Comparison of ENCODE assay signal across 1 cellular context in the genomic region with DNA sequence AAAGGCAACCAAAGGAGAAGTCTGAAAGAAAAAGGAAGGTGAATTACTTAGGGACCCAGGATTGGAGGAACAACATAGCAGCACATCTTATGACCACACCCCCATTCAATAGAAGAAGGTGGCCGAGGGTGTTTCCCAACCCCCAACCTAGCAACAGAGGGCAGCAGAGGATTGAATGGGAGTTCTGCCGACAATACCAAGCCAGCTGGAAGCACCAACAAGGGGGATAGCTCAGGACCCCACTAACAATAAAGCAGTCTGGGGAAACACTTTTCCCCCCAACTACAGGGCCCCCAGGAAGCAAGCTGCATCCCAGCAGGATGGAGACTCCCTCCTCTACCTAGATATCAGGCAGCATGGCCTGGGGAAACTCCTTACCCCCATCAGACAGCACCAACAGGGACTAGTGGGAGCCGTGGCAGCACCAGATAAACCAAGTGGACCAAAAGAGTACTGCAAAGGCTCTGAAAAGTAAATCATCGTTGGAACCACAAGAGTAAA.
A peak's percentile ranks its signal among the peaks of the same experiment; 100 is the strongest.
TF ChIP-seq lines count a peak whose summit lies in the region.

No MANE protein-coding gene starts in this region.

TF ChIP-seq in HepG2, 621 proteins besides CTCF, POLR2A, EP300 and RAD21 (continued from another document):
- TF ChIP-seq CEBPG (CRISPR knock-in tag; IDR thresholded peaks at IDR 0.05) = 0 out of 2 replicates have a peak, but pooled peaks have one; percentile 13
- 0 out of 2 replicates have a peak, but pooled peaks have one; percentile 44 for TF ChIP-seq ZNF740 (CRISPR knock-in tag; IDR thresholded peaks at IDR 0.05)
- TF ChIP-seq NFATC3 (CRISPR knock-in tag; IDR thresholded peaks at IDR 0.05) = no peak
- TF ChIP-seq SMC3 (IDR thresholded peaks at IDR 0.05; ENCODE audit: low read length) = peak; percentile 87
- TF ChIP-seq HMGXB4 (CRISPR knock-in tag; IDR thresholded peaks at IDR 0.05; ENCODE audit: borderline replicate concordance in 1 of 2, low read depth in 1 of 2) = peak in 1 of 2 experiments; percentile 62; a peak in 1 of 4 replicates
- no peak for TF ChIP-seq EEA1 (CRISPR knock-in tag; IDR thresholded peaks at IDR 0.05; ENCODE audit: borderline replicate concordance)
- TF ChIP-seq TEAD3 (CRISPR knock-in tag; optimal IDR thresholded peaks at IDR 0.05; ENCODE audit: borderline replicate concordance) = peak; percentile 15
- no peak for TF ChIP-seq ZNF124 (CRISPR knock-in tag; IDR thresholded peaks at IDR 0.05)
- TF ChIP-seq XRCC5 (optimal IDR thresholded peaks at IDR 0.05; ENCODE audit: low read length) = peak; percentile 38
- no peak for TF ChIP-seq PTBP1 (IDR thresholded peaks at IDR 0.05; ENCODE audit: low read depth, low read length, poor library complexity, severe bottlenecking)
- no peak for TF ChIP-seq NR2C2 (CRISPR knock-in tag; IDR thresholded peaks at IDR 0.05; ENCODE audit: borderline replicate concordance)
- TF ChIP-seq MXD3 (CRISPR knock-in tag; IDR thresholded peaks at IDR 0.05) = no peak
- no peak for TF ChIP-seq ELF4 (CRISPR knock-in tag; IDR thresholded peaks at IDR 0.05; ENCODE audit: borderline replicate concordance)
- TF ChIP-seq SAP130 (CRISPR knock-in tag; IDR thresholded peaks at IDR 0.05; ENCODE audit: low read depth) = peak; percentile 41; the same call in 1 of the 2 replicates
- TF ChIP-seq ZNF780A (CRISPR knock-in tag; IDR thresholded peaks at IDR 0.05) = no peak
- TF ChIP-seq ATF6 (CRISPR knock-in tag; conservative IDR thresholded peaks at IDR 0.05) = no peak
- no peak for TF ChIP-seq ZFAT (CRISPR knock-in tag; conservative IDR thresholded peaks at IDR 0.05)
- no peak for TF ChIP-seq ZNF572 (CRISPR knock-in tag; IDR thresholded peaks at IDR 0.05)
- TF ChIP-seq ZMYM4 (CRISPR knock-in tag; IDR thresholded peaks at IDR 0.05) = peak; percentile 49
- no peak for TF ChIP-seq HOMEZ (CRISPR knock-in tag; IDR thresholded peaks at IDR 0.05; ENCODE audit: low read depth)
- peak; percentile 38; the same call in 1 of the 2 replicates for TF ChIP-seq IRF2 (CRISPR knock-in tag; IDR thresholded peaks at IDR 0.05)
- TF ChIP-seq FUBP1 (CRISPR knock-in tag; IDR thresholded peaks at IDR 0.05; ENCODE audit: borderline replicate concordance) = no peak
- no peak for TF ChIP-seq CENPX (CRISPR knock-in tag; IDR thresholded peaks at IDR 0.05)
- peak; percentile 23; the same call in 1 of the 2 replicates for TF ChIP-seq ZFX (CRISPR knock-in tag; IDR thresholded peaks at IDR 0.05; ENCODE audit: low read depth)
- peak; percentile 13; the same call in 1 of the 2 replicates for TF ChIP-seq ERF (CRISPR knock-in tag; IDR thresholded peaks at IDR 0.05)
- no peak for TF ChIP-seq TBX3 (IDR thresholded peaks at IDR 0.05; ENCODE audit: borderline replicate concordance)
- no peak for TF ChIP-seq GLI4 (CRISPR knock-in tag; IDR thresholded peaks at IDR 0.05; ENCODE audit: borderline replicate concordance)
- peak; percentile 92 for TF ChIP-seq STAG1 (CRISPR knock-in tag; IDR thresholded peaks at IDR 0.05)
- TF ChIP-seq ZKSCAN8 (CRISPR knock-in tag; IDR thresholded peaks at IDR 0.05; ENCODE audit: borderline replicate concordance) = peak; percentile 98
- TF ChIP-seq CEBPB (IDR thresholded peaks at IDR 0.05; ENCODE audit: borderline replicate concordance, low read depth, low read length) = peak; percentile 9; the same call in 1 of the 2 replicates
- TF ChIP-seq ZNF703 (CRISPR knock-in tag; IDR thresholded peaks at IDR 0.05; ENCODE audit: borderline replicate concordance) = no peak
- peak; percentile 42; the same call in 1 of the 2 replicates for TF ChIP-seq KDM2A (CRISPR knock-in tag; IDR thresholded peaks at IDR 0.05; ENCODE audit: borderline replicate concordance, low read depth)
- no peak for TF ChIP-seq ZNF777 (CRISPR knock-in tag; IDR thresholded peaks at IDR 0.05)
- 0 out of 2 replicates have a peak, but pooled peaks have one; percentile 28 for TF ChIP-seq FOXC1 (CRISPR knock-in tag; IDR thresholded peaks at IDR 0.05; ENCODE audit: borderline replicate concordance)
- TF ChIP-seq ZNF230 (CRISPR knock-in tag; IDR thresholded peaks at IDR 0.05) = peak; percentile 94; the same call in 1 of the 2 replicates
- TF ChIP-seq, protein P1, sequence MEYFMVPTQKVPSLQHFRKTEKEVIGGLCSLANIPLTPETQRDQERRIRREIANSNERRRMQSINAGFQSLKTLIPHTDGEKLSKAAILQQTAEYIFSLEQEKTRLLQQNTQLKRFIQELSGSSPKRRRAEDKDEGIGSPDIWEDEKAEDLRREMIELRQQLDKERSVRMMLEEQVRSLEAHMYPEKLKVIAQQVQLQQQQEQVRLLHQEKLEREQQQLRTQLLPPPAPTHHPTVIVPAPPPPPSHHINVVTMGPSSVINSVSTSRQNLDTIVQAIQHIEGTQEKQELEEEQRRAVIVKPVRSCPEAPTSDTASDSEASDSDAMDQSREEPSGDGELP (IDR thresholded peaks at IDR 0.05; ENCODE audit: borderline replicate concordance, low read depth) = peak; percentile 39; the same call in 1 of the 2 replicates
- TF ChIP-seq ZNF550 (CRISPR knock-in tag; IDR thresholded peaks at IDR 0.05; ENCODE audit: borderline replicate concordance) = 0 out of 2 replicates have a peak, but pooled peaks have one; percentile 50
- no peak for TF ChIP-seq GRHL1 (CRISPR knock-in tag; conservative IDR thresholded peaks at IDR 0.05)
- 0 out of 2 replicates have a peak, but pooled peaks have one; percentile 29 for TF ChIP-seq ZNF552 (CRISPR knock-in tag; IDR thresholded peaks at IDR 0.05; ENCODE audit: borderline replicate concordance)
